Comparison of ENCODE assay signal across 8 cellular contexts in the genomic region with DNA sequence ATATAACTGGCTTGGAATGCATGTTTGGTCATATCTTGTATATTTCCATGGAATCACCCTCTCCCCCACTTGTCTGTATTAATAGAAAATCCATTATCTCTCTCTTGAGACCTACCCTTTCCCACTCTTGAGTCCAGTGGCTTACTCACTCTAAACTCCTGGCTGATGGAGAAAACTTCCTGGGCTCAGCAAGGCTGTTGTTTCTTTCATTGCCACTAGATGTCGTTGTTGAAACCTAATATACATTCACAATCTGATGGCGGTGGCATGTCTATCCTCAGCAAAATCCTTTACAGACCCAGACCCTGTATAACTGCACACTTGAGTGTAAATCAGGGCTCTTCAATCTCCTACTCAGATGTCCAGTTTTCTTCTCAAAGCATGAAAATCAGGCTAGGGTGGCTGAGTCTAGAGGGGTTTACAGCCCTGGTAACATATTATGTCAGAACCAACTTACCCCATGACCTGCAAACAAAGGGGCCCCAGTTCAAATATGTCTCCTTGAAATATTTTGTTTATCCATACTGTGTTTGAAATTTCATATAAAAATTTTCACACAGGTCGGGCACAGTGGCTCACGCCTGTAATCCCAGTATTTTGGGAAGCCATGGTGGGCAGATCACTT.
A peak's percentile ranks its signal among the peaks of the same experiment; 100 is the strongest.
DNase-seq lines count a peak whose midpoint lies in the region; ATAC-seq and TF ChIP-seq lines count a peak whose summit lies in the region.

No MANE protein-coding gene starts in this region.

- H3K9me3 Mint-ChIP-seq in activated T-cell treated with anti-CD3 and anti-CD28 coated beads, Interleukin-2, amount 50 U/mL, for 24 hours = no peaks in the 10 kb centered on the region
- H3K9me3 Mint-ChIP-seq in naive B cell = peaks cover 0 to 18% (median 11%) of the 10 kb centered on the region in 7 donors

- intact Hi-C loops in IMR-90 (cut with micrococcal nuclease) = no loop called here

- no peak overlapping the region for H3K9ac ChIP-seq in IMR-90 (ENCODE audit: low read depth, low read length)

- in situ Hi-C loops in IMR-90 (cut with MboI; ENCODE audit: low sequenced_read_pairs) = no loop called here

- no peak overlapping the region for H4K8ac ChIP-seq in IMR-90 (ENCODE audit: low read depth in 2 of 2, low read length in 2 of 2)

- H3K36me3 ChIP-seq in IMR-90 (ENCODE audit: control insufficient read depth, insufficient read depth, low read length) (no peaks in the 10 kb centered on the region), MG63 (no peaks in the 10 kb centered on the region)

- H2AFZ ChIP-seq in IMR-90 (replicated peaks; ENCODE audit: low read length, poor library complexity) = no peak overlapping the region

- H2AK9ac ChIP-seq in IMR-90 (replicated peaks; ENCODE audit: low read depth, low read length, poor library complexity) = no peak overlapping the region

- H3K56ac ChIP-seq in IMR-90 (ENCODE audit: extremely low read depth, insufficient read depth, low read length) = no peak overlapping the region

- no peak for TF ChIP-seq POLR2A in IMR-90 (IDR thresholded peaks at IDR 0.05; ENCODE audit: low read depth, low read length)

- H3K36me3 Mint-ChIP-seq in activated T-cell treated with anti-CD3 and anti-CD28 coated beads, Interleukin-2, amount 50 U/mL, for 24 hours (ENCODE audit: low read depth) = no peaks in the 10 kb centered on the region
- H3K36me3 Mint-ChIP-seq in naive B cell = no peaks in the 10 kb centered on the region

- no peak overlapping the region for H3K4ac ChIP-seq in IMR-90 (ENCODE audit: low read depth, low read length)

- H3K18ac ChIP-seq in IMR-90 (ENCODE audit: low read depth, low read length) = no peak overlapping the region

- H2BK15ac ChIP-seq in IMR-90 (ENCODE audit: low read depth, low read length) = no peak overlapping the region

- no peak overlapping the region for H3K27ac Mint-ChIP-seq in activated T-cell treated with anti-CD3 and anti-CD28 coated beads, Interleukin-2, amount 50 U/mL, for 24 hours
- no peak overlapping the region for H3K27ac Mint-ChIP-seq in naive B cell

- no peak overlapping the region for H2BK20ac ChIP-seq in IMR-90 (ENCODE audit: low read depth, low read length)

- no peak overlapping the region for H3K4me2 ChIP-seq in IMR-90 (ENCODE audit: low read depth, low read length)

- H2BK5ac ChIP-seq in IMR-90 (ENCODE audit: low read depth, low read length, poor library complexity, severe bottlenecking) = no peak overlapping the region

- CTCF ChIA-PET in IMR-90 (lab: Yijun Ruan, JAX) = no interaction called here

- no peak overlapping the region for H3K23ac ChIP-seq in IMR-90 (ENCODE audit: low read depth, low read length)

- H3K9me3 ChIP-seq in IMR-90 (ENCODE audit: control insufficient read depth, insufficient read depth, low read length) (0 out of 2 replicates have a peak, but pooled peaks cover 2% of the 10 kb centered on the region), MG63 (no peaks in the 10 kb centered on the region)

- H4K5ac ChIP-seq in IMR-90 (ENCODE audit: low read depth, low read length) = no peak overlapping the region

- H3K4me3 ChIP-seq in IMR-90 (ENCODE audit: insufficient read depth, low read depth, low read length) (no peak overlapping the region), MG63 (no peak overlapping the region)

- peaks cover under 1% of the 10 kb centered on the region for H3K27me3 Mint-ChIP-seq in activated T-cell treated with anti-CD3 and anti-CD28 coated beads, Interleukin-2, amount 50 U/mL, for 24 hours
- peaks cover 5 to 12% (median 6%) of the 10 kb centered on the region in 3 donors for H3K27me3 Mint-ChIP-seq in naive B cell

- H3K27me3 ChIP-seq in IMR-90 (ENCODE audit: control insufficient read depth, insufficient read depth, low read length) (no peaks in the 10 kb centered on the region), MG63 (no peaks in the 10 kb centered on the region)

- H3K9me1 ChIP-seq in IMR-90 (ENCODE audit: insufficient read depth, low read length) = no peaks in the 10 kb centered on the region

- no peaks in the 10 kb centered on the region for H3K4me1 ChIP-seq in IMR-90 (ENCODE audit: control insufficient read depth, insufficient read depth, low read length)

- no peak overlapping the region for H3K4me3 Mint-ChIP-seq in activated T-cell treated with anti-CD3 and anti-CD28 coated beads, Interleukin-2, amount 50 U/mL, for 24 hours
- no peak overlapping the region for H3K4me3 Mint-ChIP-seq in naive B cell

- no peaks in the 10 kb centered on the region for H4K20me1 ChIP-seq in IMR-90 (ENCODE audit: insufficient read depth, low read length)

- dilution Hi-C loops in IMR-90 (cut with HindIII; ENCODE audit: low sequenced_read_pairs, unreplicated experiment) = no loop called here

- peak; percentile 8 for DNase-seq in activated T-cell treated with anti-CD3 and anti-CD28 coated beads for 24 hours (ENCODE audit: low read depth)
- DNase-seq in activated T-cell treated with anti-CD3 and anti-CD28 coated beads, Interleukin-2, amount 50 U/mL, for 24 hours = no peak
- peak; percentile 66 for DNase-seq in IMR-90
- DNase-seq in effector CD4-positive, alpha-beta T cell = peak; percentile 9
- peak; percentile 27 for DNase-seq in naive B cell
- DNase-seq in MG63 = no peak

- TF ChIP-seq CTCF in IMR-90 (conservative IDR thresholded peaks at IDR 0.05; ENCODE audit: low read depth, low read length) = peak; percentile 62

- BruUV-seq in IMR-90 (replicated peaks; lab: Mats Ljungman, UMichigan) = no TSS peak

- H3K14ac ChIP-seq in IMR-90 (replicated peaks; ENCODE audit: low read depth, low read length) = no peak overlapping the region

- H4K91ac ChIP-seq in IMR-90 (ENCODE audit: insufficient read depth, low read depth, low read length) = no peak overlapping the region

- ATAC-seq in GM21529 (IDR thresholded peaks at IDR 0.05; ENCODE audit: unreplicated experiment) = peak; percentile 76
- ATAC-seq in IMR-90 (ENCODE audit: low read depth) = peak; percentile 95
- peak; percentile 93 for ATAC-seq in SK-N-SH treated with all-trans-retinoic acid at 6 μM for 48 hours
- ATAC-seq in naive B cell (ENCODE audit: low read depth in 2 of 2) = peak; percentile 48 to 56

- H3K79me1 ChIP-seq in IMR-90 (ENCODE audit: low read depth in 1 of 2, low read length in 2 of 2) = no peaks in the 10 kb centered on the region

- H2AK5ac ChIP-seq in IMR-90 (ENCODE audit: low read depth, low read length) = no peak overlapping the region

- H3K27ac ChIP-seq in IMR-90 (ENCODE audit: insufficient read depth, low read length) = no peak overlapping the region

- WGBS in IMR-90 (ENCODE audit: extremely low coverage in 2 of 2, insufficient read length in 1 of 2), 2 experiments = no CpG with 5 or more reads among the region's 4 CpGs

- H2BK120ac ChIP-seq in IMR-90 (ENCODE audit: low read depth, low read length) = no peak overlapping the region

- peak; percentile 51 for TF ChIP-seq RAD21 in IMR-90 (IDR thresholded peaks at IDR 0.05; ENCODE audit: low read length)

- POLR2A ChIA-PET in IMR-90 (lab: Charles Lee; ENCODE audit: unreplicated experiment) = no interaction called here

- no peaks in the 10 kb centered on the region for H3K4me1 Mint-ChIP-seq in activated T-cell treated with anti-CD3 and anti-CD28 coated beads, Interleukin-2, amount 50 U/mL, for 24 hours (ENCODE audit: low read depth)
- H3K4me1 Mint-ChIP-seq in naive B cell = no peaks in the 10 kb centered on the region

TF ChIP-seq in IMR-90, 13 proteins besides CTCF, POLR2A, EP300 and RAD21:
- TF ChIP-seq BHLHE40 (IDR thresholded peaks at IDR 0.05; ENCODE audit: low read depth, low read length) (no peak), CEBPB (IDR thresholded peaks at IDR 0.05; ENCODE audit: low read depth, low read length) (no peak), SMC3 (IDR thresholded peaks at IDR 0.05; ENCODE audit: low read depth, low read length) (peak; percentile 39), MXI1 (IDR thresholded peaks at IDR 0.05; ENCODE audit: borderline replicate concordance, low read depth, low read length) (no peak)

TF ChIP-seq in SK-N-SH treated with all-trans-retinoic acid at 6 μM for 48 hours, 23 proteins besides CTCF, POLR2A, EP300 and RAD21:
- no peak for TF ChIP-seq RARB (CRISPR knock-in tag; IDR thresholded peaks at IDR 0.05)
- TF ChIP-seq, protein P1, sequence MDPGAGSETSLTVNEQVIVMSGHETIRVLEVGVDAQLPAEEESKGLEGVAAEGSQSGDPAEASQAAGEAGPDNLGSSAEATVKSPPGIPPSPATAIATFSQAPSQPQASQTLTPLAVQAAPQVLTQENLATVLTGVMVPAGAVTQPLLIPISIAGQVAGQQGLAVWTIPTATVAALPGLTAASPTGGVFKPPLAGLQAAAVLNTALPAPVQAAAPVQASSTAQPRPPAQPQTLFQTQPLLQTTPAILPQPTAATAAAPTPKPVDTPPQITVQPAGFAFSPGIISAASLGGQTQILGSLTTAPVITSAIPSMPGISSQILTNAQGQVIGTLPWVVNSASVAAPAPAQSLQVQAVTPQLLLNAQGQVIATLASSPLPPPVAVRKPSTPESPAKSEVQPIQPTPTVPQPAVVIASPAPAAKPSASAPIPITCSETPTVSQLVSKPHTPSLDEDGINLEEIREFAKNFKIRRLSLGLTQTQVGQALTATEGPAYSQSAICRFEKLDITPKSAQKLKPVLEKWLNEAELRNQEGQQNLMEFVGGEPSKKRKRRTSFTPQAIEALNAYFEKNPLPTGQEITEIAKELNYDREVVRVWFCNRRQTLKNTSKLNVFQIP (CRISPR knock-in tag; IDR thresholded peaks at IDR 0.05; ENCODE audit: borderline replicate concordance, low read depth) = no peak

Comparison
In these comparisons a context has a peak if more than half of its experiments do, and no peak if none do; other contexts are left out.
1. DNase-seq: peak in activated T-cell treated with anti-CD3 and anti-CD28 coated beads for 24 hours (single experiment), IMR-90 (single experiment), effector CD4-positive, alpha-beta T cell (single experiment) and naive B cell (single experiment); none in activated T-cell treated with anti-CD3 and anti-CD28 coated beads, Interleukin-2, amount 50 U/mL, for 24 hours (single experiment) and MG63 (single experiment).
2. Peak in every context shown above with its lines, with median percentiles within 50 percentile points of each other: ATAC-seq.